ENCODE assay signal across 21 cellular contexts in genomic region chr4:184422378-184422777, GRCh38. TPM values are rescaled to one million over a fixed set of nuclear protein-coding genes. Genes with fewer than 3 reads are reported as not detected.
DNase-seq lines count a peak whose midpoint lies in the region; ATAC-seq lines count a peak whose summit lies in the region.
"Had no signal": no experiment of that assay in that cellular context is flagged by ENCODE, and none has a peak within 500 bp of the region (broad histone marks: within the 10 kb centered on the region; RNA-seq: fewer than 3 reads in every experiment).

No MANE protein-coding gene starts in this region.

- peak overlapping the region; percentile 57 to 97 (median 92) for H3K27ac Mint-ChIP-seq in CD4-positive, CD25-positive, alpha-beta regulatory T cell
- peak overlapping the region; percentile 62 to 95 (median 90) for H3K27ac Mint-ChIP-seq in CD8-positive, alpha-beta memory T cell
- peak overlapping the region; percentile 83 for H3K27ac Mint-ChIP-seq in activated T-helper 17 cell treated with anti-CD3 and anti-CD28 coated beads, Interleukin-2, amount 50 U/mL, for 72 hours
- peak overlapping the region in 8 of 9 donors; percentile 42 to 95 (median 90) for H3K27ac Mint-ChIP-seq in naive thymus-derived CD4-positive, alpha-beta T cell

- peak overlapping the region; percentile 77 for H3K4me3 ChIP-seq in CD4-positive, CD25-positive, alpha-beta regulatory T cell (ENCODE audit: low read depth, low read length)
- H3K4me3 ChIP-seq in CD8-positive, alpha-beta memory T cell (ENCODE audit: low read length) = no peak overlapping the region
- no peak overlapping the region for H3K4me3 ChIP-seq in naive thymus-derived CD4-positive, alpha-beta T cell (ENCODE audit: low read length)
- H3K4me3 ChIP-seq: coronary artery, lower lobe of right lung, Peyer's patch, skin epidermis, tibial artery had no signal

- H3K4me1 ChIP-seq in CD4-positive, CD25-positive, alpha-beta regulatory T cell (ENCODE audit: control insufficient read depth, insufficient read depth, low read length, poor library complexity, severe bottlenecking) = peaks cover 57% of the 10 kb centered on the region
- peaks cover 47% of the 10 kb centered on the region for H3K4me1 ChIP-seq in CD8-positive, alpha-beta memory T cell (ENCODE audit: insufficient read depth, low read length)
- H3K4me1 ChIP-seq in naive thymus-derived CD4-positive, alpha-beta T cell (ENCODE audit: control insufficient read depth in 2 of 2, insufficient read depth in 2 of 2, low read length in 2 of 2) = peaks cover 21 to 41% of the 10 kb centered on the region in 2 donors

- DNase-seq in CD4-positive, CD25-positive, alpha-beta regulatory T cell = no peak
- DNase-seq in CD8-positive, alpha-beta memory T cell = no peak
- no peak for DNase-seq in naive thymus-derived CD4-positive, alpha-beta T cell
- DNase-seq in SHP77 (lab: John Stamatoyannopoulos, UW) (no peak), posterior cingulate gyrus (no peak)
- DNase-seq: activated CD4-positive, CD25-positive, alpha-beta regulatory T cell; activated CD8-positive, alpha-beta T cell treated with anti-CD3 and anti-CD28 coated beads, Interleukin-2, amount 10 ng/mL, durations not matched to agents 7 days and 5 days; GOT3; lower lobe of right lung; NCI-H1092 treated with DMSO at 0.1 percent for 48 hours; NCI-H2029; NCI-H345; NK-92 treated with Interleukin-12 subunit alpha and Interleukin-12 subunit beta, amount 100 ng/mL, for 24 hours; T1000; tibial artery had no signal

- no peaks in the 10 kb centered on the region for H3K27me3 ChIP-seq in CD4-positive, CD25-positive, alpha-beta regulatory T cell (ENCODE audit: control insufficient read depth, insufficient read depth, low read length)
- no peaks in the 10 kb centered on the region for H3K27me3 ChIP-seq in CD8-positive, alpha-beta memory T cell (ENCODE audit: insufficient read depth, low read length, poor library complexity, severe bottlenecking)
- H3K27me3 ChIP-seq in naive thymus-derived CD4-positive, alpha-beta T cell (ENCODE audit: control insufficient read depth in 2 of 2, insufficient read depth in 2 of 2, low read length in 2 of 2) = no peaks in the 10 kb centered on the region
- H3K27me3 ChIP-seq: Peyer's patch, tibial artery had no signal

- POLR2A ChIA-PET in CD8-positive, alpha-beta memory T cell (lab: Charles Lee) = interaction anchor here (0.7 kb wide), 1 partner anchor 158 kb away, joined by 3 read pairs; no protein-coding TSS in a partner anchor
- POLR2A ChIA-PET in naive thymus-derived CD4-positive, alpha-beta T cell (lab: Charles Lee) = no interaction called here

- no peaks in the 10 kb centered on the region for H3K27me3 Mint-ChIP-seq in CD4-positive, CD25-positive, alpha-beta regulatory T cell
- no peaks in the 10 kb centered on the region for H3K27me3 Mint-ChIP-seq in CD8-positive, alpha-beta memory T cell
- H3K27me3 Mint-ChIP-seq in activated T-helper 17 cell treated with anti-CD3 and anti-CD28 coated beads, Interleukin-2, amount 50 U/mL, for 72 hours = no peaks in the 10 kb centered on the region
- H3K27me3 Mint-ChIP-seq in naive thymus-derived CD4-positive, alpha-beta T cell = no peaks in the 10 kb centered on the region
- H3K27me3 Mint-ChIP-seq: stimulated activated naive CD8-positive, alpha-beta T cell treated with anti-CD3 and anti-CD28 coated beads, Interleukin-15, Interleukin-2, amounts not matched to agents 100 ng/mL and 50 ng/mL, for 24 hours had no signal

- CTCF ChIA-PET in CD8-positive, alpha-beta memory T cell (lab: Charles Lee) = no interaction called here
- CTCF ChIA-PET in naive thymus-derived CD4-positive, alpha-beta T cell (lab: Charles Lee) = no interaction called here

- peaks cover 0 to 4% (median 0%) of the 10 kb centered on the region in 7 donors for H3K9me3 Mint-ChIP-seq in CD4-positive, CD25-positive, alpha-beta regulatory T cell
- peaks cover 0 to 6% (median 0%) of the 10 kb centered on the region in 5 donors for H3K9me3 Mint-ChIP-seq in CD8-positive, alpha-beta memory T cell
- H3K9me3 Mint-ChIP-seq in activated T-helper 17 cell treated with anti-CD3 and anti-CD28 coated beads, Interleukin-2, amount 50 U/mL, for 72 hours = peaks cover 4% of the 10 kb centered on the region
- peaks cover 0 to 9% (median 3%) of the 10 kb centered on the region in 11 donors for H3K9me3 Mint-ChIP-seq in naive thymus-derived CD4-positive, alpha-beta T cell

- peaks cover 47% of the 10 kb centered on the region for H3K36me3 ChIP-seq in CD4-positive, CD25-positive, alpha-beta regulatory T cell (ENCODE audit: control insufficient read depth, insufficient read depth, low read length)
- H3K36me3 ChIP-seq in CD8-positive, alpha-beta memory T cell (ENCODE audit: insufficient read depth, low read length) = peaks cover 30% of the 10 kb centered on the region
- H3K36me3 ChIP-seq in naive thymus-derived CD4-positive, alpha-beta T cell (ENCODE audit: control insufficient read depth in 2 of 3, insufficient read depth in 3 of 3, low read length in 3 of 3) = peaks cover 0 to 41% (median 10%) of the 10 kb centered on the region in 3 experiments

- H3K4me3 Mint-ChIP-seq in CD4-positive, CD25-positive, alpha-beta regulatory T cell = peak overlapping the region in 2 of 4 donors; percentile 81 to 83
- H3K4me3 Mint-ChIP-seq in CD8-positive, alpha-beta memory T cell = peak overlapping the region in 4 of 7 donors; percentile 65 to 81 (median 78)
- peak overlapping the region; percentile 80 for H3K4me3 Mint-ChIP-seq in activated T-helper 17 cell treated with anti-CD3 and anti-CD28 coated beads, Interleukin-2, amount 50 U/mL, for 72 hours
- peak overlapping the region in 2 of 10 donors; percentile 65 to 67 for H3K4me3 Mint-ChIP-seq in naive thymus-derived CD4-positive, alpha-beta T cell

- intact Hi-C loops in naive thymus-derived CD4-positive, alpha-beta T cell (cut with micrococcal nuclease) = no loop called here
- intact Hi-C loops in posterior cingulate gyrus (cut with DNase I) = no loop called here

- H3K27ac ChIP-seq in CD4-positive, CD25-positive, alpha-beta regulatory T cell (ENCODE audit: insufficient read depth, low read length, poor library complexity, severe bottlenecking) = peak overlapping the region; percentile 65
- no peak overlapping the region for H3K27ac ChIP-seq in CD8-positive, alpha-beta memory T cell (ENCODE audit: low read depth, low read length)
- H3K27ac ChIP-seq in naive thymus-derived CD4-positive, alpha-beta T cell (ENCODE audit: low read depth, low read length) = no peak overlapping the region
- H3K27ac ChIP-seq: coronary artery, lower lobe of right lung, tibial artery had no signal

- H3K4me1 Mint-ChIP-seq in CD4-positive, CD25-positive, alpha-beta regulatory T cell = peaks cover 38 to 91% (median 73%) of the 10 kb centered on the region in 4 donors
- H3K4me1 Mint-ChIP-seq in CD8-positive, alpha-beta memory T cell = peaks cover 71 to 98% (median 88%) of the 10 kb centered on the region in 3 donors
- peaks cover 57% of the 10 kb centered on the region for H3K4me1 Mint-ChIP-seq in activated T-helper 17 cell treated with anti-CD3 and anti-CD28 coated beads, Interleukin-2, amount 50 U/mL, for 72 hours
- H3K4me1 Mint-ChIP-seq in naive thymus-derived CD4-positive, alpha-beta T cell = peaks cover 52 to 88% (median 82%) of the 10 kb centered on the region in 7 donors

- no peaks in the 10 kb centered on the region for H3K9me3 ChIP-seq in CD4-positive, CD25-positive, alpha-beta regulatory T cell (ENCODE audit: control insufficient read depth in 2 of 2, low read length in 2 of 2)
- H3K9me3 ChIP-seq in CD8-positive, alpha-beta memory T cell (ENCODE audit: low read length) = no peaks in the 10 kb centered on the region
- H3K9me3 ChIP-seq in naive thymus-derived CD4-positive, alpha-beta T cell (ENCODE audit: control insufficient read depth in 2 of 3, low read length in 3 of 3) = no peaks in the 10 kb centered on the region
- H3K9me3 ChIP-seq: lower lobe of right lung, Peyer's patch had no signal

- peaks cover 67% of the 10 kb centered on the region for H3K36me3 Mint-ChIP-seq in CD4-positive, CD25-positive, alpha-beta regulatory T cell
- H3K36me3 Mint-ChIP-seq in CD8-positive, alpha-beta memory T cell = peaks cover 8 to 76% (median 25%) of the 10 kb centered on the region in 3 donors
- peaks cover 95% of the 10 kb centered on the region for H3K36me3 Mint-ChIP-seq in activated T-helper 17 cell treated with anti-CD3 and anti-CD28 coated beads, Interleukin-2, amount 50 U/mL, for 72 hours (ENCODE audit: low read depth)
- peaks cover 30 to 70% (median 60%) of the 10 kb centered on the region in 5 donors for H3K36me3 Mint-ChIP-seq in naive thymus-derived CD4-positive, alpha-beta T cell

- no peak for ATAC-seq in CD4-positive, CD25-positive, alpha-beta regulatory T cell (ENCODE audit: low read depth in 2 of 2)
- ATAC-seq in activated T-helper 17 cell treated with anti-CD3 and anti-CD28 coated beads, Interleukin-2, amount 50 U/mL, for 72 hours (replicated peaks) = no peak
- ATAC-seq in naive thymus-derived CD4-positive, alpha-beta T cell = no peak
- ATAC-seq in HG02973 (IDR thresholded peaks at IDR 0.05; ENCODE audit: unreplicated experiment) = no peak
- ATAC-seq: activated CD8-positive, alpha-beta T cell treated with anti-CD3 and anti-CD28 coated beads, Interleukin-2, amount 10 ng/mL, durations not matched to agents 7 days and 5 days; lower lobe of right lung had no signal

RNA-seq across cellular contexts. Expression of gene IRF2, which starts 52.0 kb away (rescaled TPM):
- total RNA-seq in CD4-positive, CD25-positive, alpha-beta regulatory T cell = 63.4 TPM
- polyA plus RNA-seq in CD4-positive, CD25-positive, alpha-beta regulatory T cell = 100 to 1,000 TPM in 2 of 4 donors, 10 to 100 TPM in 2; 96.8 to 112 (median 102) TPM
- total RNA-seq in CD8-positive, alpha-beta memory T cell = 10 to 100 TPM; 44.1 to 44.3 TPM
- polyA plus RNA-seq in CD8-positive, alpha-beta memory T cell = 79.3 TPM
- total RNA-seq in activated T-helper 17 cell treated with anti-CD3 and anti-CD28 coated beads, Interleukin-2, amount 50 U/mL, for 72 hours = 10 to 100 TPM; 48.1 to 61.7 TPM
- total RNA-seq in naive thymus-derived CD4-positive, alpha-beta T cell = 10 to 100 TPM; 31.2 to 86.3 (median 75.0) TPM
- 10 to 100 TPM; 83.5 to 87.0 TPM for polyA plus RNA-seq in naive thymus-derived CD4-positive, alpha-beta T cell
